ENCODE assay signal across 1 cellular context in genomic region chr19:1236566-1236965, GRCh38.
TF ChIP-seq lines count a peak whose summit lies in the region.

No MANE protein-coding gene starts in this region.

TF ChIP-seq in HEK293, 187 proteins besides CTCF, POLR2A, EP300 and RAD21 (continued from another document):
- TF ChIP-seq, protein P1, sequence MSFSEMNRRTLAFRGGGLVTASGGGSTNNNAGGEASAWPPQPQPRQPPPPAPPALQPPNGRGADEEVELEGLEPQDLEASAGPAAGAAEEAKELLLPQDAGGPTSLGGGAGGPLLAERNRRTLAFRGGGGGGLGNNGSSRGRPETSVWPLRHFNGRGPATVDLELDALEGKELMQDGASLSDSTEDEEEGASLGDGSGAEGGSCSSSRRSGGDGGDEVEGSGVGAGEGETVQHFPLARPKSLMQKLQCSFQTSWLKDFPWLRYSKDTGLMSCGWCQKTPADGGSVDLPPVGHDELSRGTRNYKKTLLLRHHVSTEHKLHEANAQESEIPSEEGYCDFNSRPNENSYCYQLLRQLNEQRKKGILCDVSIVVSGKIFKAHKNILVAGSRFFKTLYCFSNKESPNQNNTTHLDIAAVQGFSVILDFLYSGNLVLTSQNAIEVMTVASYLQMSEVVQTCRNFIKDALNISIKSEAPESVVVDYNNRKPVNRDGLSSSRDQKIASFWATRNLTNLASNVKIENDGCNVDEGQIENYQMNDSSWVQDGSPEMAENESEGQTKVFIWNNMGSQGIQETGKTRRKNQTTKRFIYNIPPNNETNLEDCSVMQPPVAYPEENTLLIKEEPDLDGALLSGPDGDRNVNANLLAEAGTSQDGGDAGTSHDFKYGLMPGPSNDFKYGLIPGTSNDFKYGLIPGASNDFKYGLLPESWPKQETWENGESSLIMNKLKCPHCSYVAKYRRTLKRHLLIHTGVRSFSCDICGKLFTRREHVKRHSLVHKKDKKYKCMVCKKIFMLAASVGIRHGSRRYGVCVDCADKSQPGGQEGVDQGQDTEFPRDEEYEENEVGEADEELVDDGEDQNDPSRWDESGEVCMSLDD (tag by site-specific recombination; IDR thresholded peaks at IDR 0.05) = 0 out of 2 replicates have a peak, but pooled peaks have one; percentile 37
- peak; percentile 34; the same call in 1 of the 2 replicates for TF ChIP-seq ZNF394 (tag by site-specific recombination; IDR thresholded peaks at IDR 0.05; ENCODE audit: borderline replicate concordance)
- TF ChIP-seq, protein P2, sequence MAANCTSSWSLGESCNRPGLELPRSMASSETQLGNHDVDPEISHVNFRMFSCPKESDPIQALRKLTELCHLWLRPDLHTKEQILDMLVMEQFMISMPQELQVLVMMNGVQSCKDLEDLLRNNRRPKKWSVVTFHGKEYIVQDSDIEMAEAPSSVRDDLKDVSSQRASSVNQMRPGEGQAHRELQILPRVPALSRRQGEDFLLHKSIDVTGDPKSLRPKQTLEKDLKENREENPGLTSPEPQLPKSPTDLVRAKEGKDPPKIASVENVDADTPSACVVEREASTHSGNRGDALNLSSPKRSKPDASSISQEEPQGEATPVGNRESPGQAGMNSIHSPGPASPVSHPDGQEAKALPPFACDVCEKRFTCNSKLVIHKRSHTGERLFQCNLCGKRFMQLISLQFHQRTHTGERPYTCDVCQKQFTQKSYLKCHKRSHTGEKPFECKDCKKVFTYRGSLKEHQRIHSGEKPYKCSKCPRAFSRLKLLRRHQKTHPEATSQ (tag by site-specific recombination; IDR thresholded peaks at IDR 0.05) = no peak
